In the genomic region with DNA sequence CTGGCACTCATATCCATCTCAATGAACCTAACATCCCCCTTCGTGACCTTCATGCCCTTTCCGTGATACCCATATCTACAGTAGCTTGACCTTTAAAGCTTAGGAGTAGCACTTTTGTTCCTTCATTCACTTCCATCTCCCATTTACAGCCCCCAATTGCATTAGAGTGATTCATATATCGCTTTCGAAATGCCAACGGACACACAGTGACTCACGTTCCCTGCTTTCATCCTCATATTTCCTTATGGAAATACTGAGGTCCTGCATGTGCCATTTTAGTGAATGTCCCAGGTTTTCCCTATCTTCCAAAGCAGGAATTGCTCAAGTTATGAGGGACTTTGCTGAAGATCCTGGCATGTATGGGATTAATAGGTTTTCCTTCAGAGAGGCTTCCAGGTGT, we compare ENCODE assay signal across 18 cellular contexts. TPM values are rescaled to one million over a fixed set of nuclear protein-coding genes. Genes with fewer than 3 reads are reported as not detected.
A peak's percentile ranks its signal among the peaks of the same experiment; 100 is the strongest.
DNase-seq lines count a peak whose midpoint lies in the region; ATAC-seq, FAIRE-seq and TF ChIP-seq lines count a peak whose summit lies in the region.
"Had no signal": no experiment of that assay in that cellular context is flagged by ENCODE, and none has a peak within 500 bp of the region (broad histone marks: within the 10 kb centered on the region; RNA-seq: fewer than 3 reads in every experiment).

No MANE protein-coding gene starts in this region.

- H3K9me3 Mint-ChIP-seq in activated naive CD4-positive, alpha-beta T cell treated with anti-CD3 and anti-CD28 coated beads for 36 hours, result no peaks in the 10 kb centered on the region

- peak in 1 of 2 experiments; percentile 70; a peak in 1 of 4 replicates for TF ChIP-seq EP300 in SK-N-SH (IDR thresholded peaks at IDR 0.05; ENCODE audit: borderline replicate concordance in 1 of 2, low read depth in 1 of 2, low read length in 1 of 2)

- TF ChIP-seq CTCF in HCT116 (IDR thresholded peaks at IDR 0.05 in 2 of 3, conservative IDR thresholded peaks at IDR 0.05 in 1 of 3; ENCODE audit: borderline replicate concordance in 1 of 3, insufficient read depth in 1 of 3, low read depth in 2 of 3, low read length in 2 of 3), result 0 out of 6 replicates have a peak, but pooled peaks of 1 of the 3 experiments have one; percentile 18
- no peak for TF ChIP-seq CTCF in SK-N-SH (IDR thresholded peaks at IDR 0.05)
- TF ChIP-seq CTCF in fibroblast of mammary gland (conservative IDR thresholded peaks at IDR 0.05; ENCODE audit: control insufficient read depth, insufficient read depth, low read depth, low read length), result peak; percentile 35

- intact Hi-C loops in HCT116 (cut with micrococcal nuclease), result no loop called here
- intact Hi-C loops in head of caudate nucleus (cut with DNase I), result no loop called here
- intact Hi-C loops in activated naive CD4-positive, alpha-beta T cell treated with anti-CD3 and anti-CD28 coated beads for 36 hours (cut with micrococcal nuclease), result no loop called here

- CTCF ChIA-PET in HCT116 (lab: Charles Lee) (interaction anchor here (1.5 kb wide), 2 partner anchors 9 to 137 kb away, joined by 4 to 6 read pairs; no protein-coding TSS in a partner anchor), SK-N-SH (lab: Yijun Ruan, JAX) (interaction anchor here (1.1 to 1.4 kb wide), 2 partner anchors 10 to 137 kb away, joined by 3 to 8 read pairs; no protein-coding TSS in a partner anchor)
- CTCF ChIA-PET in activated naive CD4-positive, alpha-beta T cell treated with anti-CD3 and anti-CD28 coated beads for 36 hours (lab: Charles Lee), result interaction anchor here (1.1 kb wide), 1 partner anchor 10 kb away, joined by 5 read pairs; no protein-coding TSS in a partner anchor

- 0 out of 2 replicates have a peak overlapping the region, but pooled peaks have one; percentile 10 for H3K9ac ChIP-seq in HCT116 (ENCODE audit: low read length)
- H3K9ac ChIP-seq in SK-N-SH, result no peak overlapping the region; the same call in 1 of the 2 replicates

- H3K27me3 Mint-ChIP-seq in activated naive CD4-positive, alpha-beta T cell treated with anti-CD3 and anti-CD28 coated beads for 36 hours (ENCODE audit: low read depth), result no peaks in the 10 kb centered on the region

- ATAC-seq in HCT116, result peak; percentile 67
- ATAC-seq: left lung had no signal

- no peaks in the 10 kb centered on the region for H3K36me3 Mint-ChIP-seq in activated naive CD4-positive, alpha-beta T cell treated with anti-CD3 and anti-CD28 coated beads for 36 hours (ENCODE audit: low read depth)

- POLR2A ChIA-PET in HCT116 (lab: Charles Lee), result no interaction called here
- POLR2A ChIA-PET in SK-N-SH (lab: Yijun Ruan, JAX), result no interaction called here

- WGBS in SK-N-SH (ENCODE audit: low lambda C conversion rate), result 25% methylated on average over 6 of the region's 6 CpGs

- no peak for FAIRE-seq in urothelium cell line (lab: Jason Lieb, UNC)

- H3K36me3 ChIP-seq in HCT116 (ENCODE audit: control insufficient read depth in 1 of 2, insufficient read depth in 2 of 2, low read length in 2 of 2) (no peaks in the 10 kb centered on the region), SK-N-SH (replicated peaks in 1 of 2; ENCODE audit: control insufficient read depth in 1 of 2, insufficient read depth in 2 of 2, low read length in 1 of 2) (no peaks in the 10 kb centered on the region)
- H3K36me3 ChIP-seq: left lung, thoracic aorta had no signal

- H4K20me1 ChIP-seq in HCT116 (ENCODE audit: insufficient read depth) (no peaks in the 10 kb centered on the region), SK-N-SH (ENCODE audit: insufficient read depth) (no peaks in the 10 kb centered on the region)

- H3F3A ChIP-seq in SK-N-SH (replicated peaks; ENCODE audit: insufficient read depth), result peaks cover 20% of the 10 kb centered on the region

- H3K4me2 ChIP-seq in HCT116 (ENCODE audit: low read length) (peak overlapping the region; percentile 31), SK-N-SH (peak overlapping the region; percentile 14; the same call in 1 of the 2 replicates)

- no peak overlapping the region for H3K4me3 ChIP-seq in HCT116 (replicated peaks in 1 of 2; ENCODE audit: low read depth in 1 of 2, low read length in 2 of 2)
- no peak overlapping the region for H3K4me3 ChIP-seq in SK-N-SH (ENCODE audit: low read depth in 2 of 2, low read length in 1 of 2)
- H3K4me3 ChIP-seq in fibroblast of mammary gland (ENCODE audit: control insufficient read depth, low read depth, low read length), result no peak overlapping the region
- H3K4me3 ChIP-seq: dorsolateral prefrontal cortex, left lung, skin epidermis, thoracic aorta had no signal

- H3K27me3 ChIP-seq in HCT116 (ENCODE audit: insufficient read depth, low read length) (no peaks in the 10 kb centered on the region), SK-N-SH (ENCODE audit: insufficient read depth) (no peaks in the 10 kb centered on the region)
- H3K27me3 ChIP-seq: dorsolateral prefrontal cortex, left lung had no signal

- H3K27ac Mint-ChIP-seq in activated naive CD4-positive, alpha-beta T cell treated with anti-CD3 and anti-CD28 coated beads for 36 hours, result no peak overlapping the region
- H3K27ac Mint-ChIP-seq: nephron progenitor cell had no signal

- H3K27ac ChIP-seq in HCT116 (ENCODE audit: low read depth, low read length) (no peak overlapping the region), SK-N-SH (ENCODE audit: low read depth in 2 of 2, low read length in 1 of 2) (peak overlapping the region in 1 of 2 experiments; percentile 54; a peak in 2 of 4 replicates)
- H3K27ac ChIP-seq: dorsolateral prefrontal cortex, left lung, skin epidermis, thoracic aorta had no signal

- TF ChIP-seq POLR2A in HCT116 (IDR thresholded peaks at IDR 0.05; ENCODE audit: borderline replicate concordance, extremely low read depth, insufficient read depth, insufficient read length), result no peak

- H3K4me3 Mint-ChIP-seq in activated naive CD4-positive, alpha-beta T cell treated with anti-CD3 and anti-CD28 coated beads for 36 hours, result no peak overlapping the region
- H3K4me3 Mint-ChIP-seq: nephron progenitor cell had no signal

- DNase-seq in HCT116 (ENCODE audit: low read depth, low spot score) (peak; percentile 41), SK-N-SH (no peak), fibroblast of mammary gland (ENCODE audit: low read depth) (peak; percentile 91), urothelium cell line (ENCODE audit: low spot score) (peak; percentile 40), head of caudate nucleus (no peak), KG1 (lab: John Stamatoyannopoulos, UW) (no peak)
- no peak for DNase-seq in activated naive CD4-positive, alpha-beta T cell treated with anti-CD3 and anti-CD28 coated beads for 36 hours
- DNase-seq: activated CD8-positive, alpha-beta memory T cell treated with anti-CD3 and anti-CD28 coated beads for 24 hours; activated naive CD4-positive, alpha-beta T cell treated with anti-CD3 and anti-CD28 coated beads, Interleukin-2, amount 50 U/mL, for 16 hours; DMS 273 treated with DMSO at 0.1 percent for 48 hours; dorsolateral prefrontal cortex; left lung; NCI-H1092 treated with DMSO at 0.1 percent for 48 hours; NCI-H446 treated with DMSO at 0.1 percent for 48 hours; nephron progenitor cell; RPMI8226 had no signal

- H3K4me1 ChIP-seq in HCT116 (ENCODE audit: control insufficient read depth in 1 of 2, insufficient read depth in 2 of 2, low read length in 2 of 2) (peaks cover 0 to 41% of the 10 kb centered on the region in 2 experiments; a peak in 2 of 4 replicates), SK-N-SH (ENCODE audit: control insufficient read depth in 1 of 2, insufficient read depth in 2 of 2, low read depth in 1 of 2, low read length in 1 of 2) (peaks cover 0 to 10% of the 10 kb centered on the region in 2 experiments; a peak in 1 of 4 replicates)
- H3K4me1 ChIP-seq: left lung had no signal

- H3K4me1 Mint-ChIP-seq in activated naive CD4-positive, alpha-beta T cell treated with anti-CD3 and anti-CD28 coated beads for 36 hours (ENCODE audit: low read depth), result no peaks in the 10 kb centered on the region
- H3K4me1 Mint-ChIP-seq: nephron progenitor cell had no signal

- no peaks in the 10 kb centered on the region for H3K79me2 ChIP-seq in HCT116 (ENCODE audit: insufficient read depth, low read length)
- no peaks in the 10 kb centered on the region for H3K79me2 ChIP-seq in SK-N-SH (ENCODE audit: insufficient read depth)

- BruUV-seq in HCT116 (replicated peaks; lab: Mats Ljungman, UMichigan), result no TSS peak

- RAD21 ChIA-PET in HCT116 (lab: Charles Lee; ENCODE audit: low non-redundant PET in 1 of 2, low total read pairs in 2 of 2, uncharacterized antibody in 2 of 2, unreplicated experiment in 2 of 2), result no interaction called here

- no peaks in the 10 kb centered on the region for H3K9me2 ChIP-seq in HCT116 (ENCODE audit: insufficient read depth)
- H3K9me2 ChIP-seq in SK-N-SH, result no peaks in the 10 kb centered on the region

- H3K9me3 ChIP-seq in HCT116 (ENCODE audit: control insufficient read depth in 1 of 2, insufficient read depth in 1 of 2, low read depth in 1 of 2, low read length in 2 of 2) (no peaks in the 10 kb centered on the region), SK-N-SH (no peaks in the 10 kb centered on the region)
- H3K9me3 ChIP-seq: left lung, thoracic aorta had no signal

- peak overlapping the region; percentile 95 for H2AFZ ChIP-seq in HCT116 (ENCODE audit: low read depth, low read length, poor library complexity, severe bottlenecking)
- H2AFZ ChIP-seq in SK-N-SH (ENCODE audit: low read depth), result peak overlapping the region; percentile 66; the same call in 1 of the 2 replicates

- TF ChIP-seq RAD21 in HCT116 (IDR thresholded peaks at IDR 0.05; ENCODE audit: low read depth), result no peak
- no peak for TF ChIP-seq RAD21 in SK-N-SH (IDR thresholded peaks at IDR 0.05; ENCODE audit: low read length)

TF ChIP-seq in HCT116, 20 proteins besides CTCF, POLR2A, EP300 and RAD21 (continues in another document):
- TF ChIP-seq FOSL1 (IDR thresholded peaks at IDR 0.05; ENCODE audit: low read depth) (peak; percentile 86), EZH2phosphoT487 (IDR thresholded peaks at IDR 0.05; ENCODE audit: borderline replicate concordance) (no peak), CEBPB (IDR thresholded peaks at IDR 0.05; ENCODE audit: low read depth) (peak; percentile 96)

TF ChIP-seq in SK-N-SH, 30 proteins besides CTCF, POLR2A, EP300 and RAD21 (continues in another document):
- TF ChIP-seq FOSL2 (IDR thresholded peaks at IDR 0.05; ENCODE audit: borderline replicate concordance, low read depth) (peak; percentile 92), JUND (IDR thresholded peaks at IDR 0.05) (peak; percentile 76), YY1 (IDR thresholded peaks at IDR 0.05; ENCODE audit: low read depth) (no peak), RXRA (IDR thresholded peaks at IDR 0.05; ENCODE audit: borderline replicate concordance, low read depth) (no peak)

RNA-seq across cellular contexts. Expression of gene CEP126, which starts 44.3 kb away (rescaled TPM):
- total RNA-seq in HCT116 (2021; ENCODE audit: unreplicated experiment), result 2.0 TPM
- 0.57 and 1.5 TPM in 2 replicates for polyA plus RNA-seq in HCT116 (2012)
- polyA plus RNA-seq in SK-N-SH (2012; rRNA removed), result 1.4 and 2.1 TPM in 2 replicates
- polyA plus RNA-seq in SK-N-SH (2012; cell fraction: cytosol; rRNA removed), result 1.6 and 1.7 TPM in 2 replicates
- 2.3 and 5.3 TPM in 2 replicates for polyA plus RNA-seq in SK-N-SH (2012; cell fraction: nucleus; rRNA removed)
- 1 to 10 TPM; 1.1 to 1.2 TPM for total RNA-seq in activated naive CD4-positive, alpha-beta T cell treated with anti-CD3 and anti-CD28 coated beads for 36 hours

RNA-seq across cellular contexts. Expression of gene ANGPTL5, which starts 45.8 kb away (rescaled TPM):
- total RNA-seq in HCT116 (2021; ENCODE audit: unreplicated experiment), result not detected
- polyA plus RNA-seq in HCT116 (2012), result not detected in 2 replicates
- polyA plus RNA-seq in SK-N-SH (2012; rRNA removed), result not detected in 2 replicates
- polyA plus RNA-seq in SK-N-SH (2012; cell fraction: cytosol; rRNA removed), result not detected in 2 replicates
- not detected in 2 replicates for polyA plus RNA-seq in SK-N-SH (2012; cell fraction: nucleus; rRNA removed)
- total RNA-seq in activated naive CD4-positive, alpha-beta T cell treated with anti-CD3 and anti-CD28 coated beads for 36 hours, result not detected

Comparison
In these comparisons a context has a peak if more than half of its experiments do, and no peak if none do; other contexts are left out.
1. DNase-seq: peak in HCT116 (single experiment), fibroblast of mammary gland (single experiment) and urothelium cell line (single experiment); none in SK-N-SH (single experiment), head of caudate nucleus (0 of 42), activated naive CD4-positive, alpha-beta T cell treated with anti-CD3 and anti-CD28 coated beads for 36 hours (single experiment) and KG1 (single experiment).
2. Of the 11 proteins assayed by ChIP-seq in both SK-N-SH and HCT116: peak only in SK-N-SH: MAX; only in HCT116: none; in both: JUND; in neither: 8; mixed calls (peak in some experiments, not most) for 1.